In genomic region chr10:67127441-67127840, GRCh38 we compare ENCODE assay signal across 30 cellular contexts.
"Had no signal": no experiment of that assay in that cellular context is flagged by ENCODE, and none has a peak within 500 bp of the region (broad histone marks: within the 10 kb centered on the region; RNA-seq: fewer than 3 reads in every experiment).

No MANE protein-coding gene starts in this region.

- H3K36me3 Mint-ChIP-seq: activated naive CD8-positive, alpha-beta T cell; brain had no signal

- ATAC-seq: activated CD4-positive, CD25-positive, alpha-beta regulatory T cell treated with anti-CD3 and anti-CD28 coated beads, Interleukin-2, amount 50 U/mL, for 24 hours; activated CD8-positive, alpha-beta T cell treated with anti-CD3 and anti-CD28 coated beads for 36 hours; activated naive CD8-positive, alpha-beta T cell treated with anti-CD3 and anti-CD28 coated beads, Interleukin-2, amount 50 U/mL, for 24 hours; activated T-cell treated with anti-CD3 and anti-CD28 coated beads, Interleukin-2, amount 50 U/mL, for 4 hours; activated T-helper 17 cell treated with anti-CD3 and anti-CD28 coated beads, Interleukin-2, amount 50 U/mL, for 72 hours; effector memory CD8-positive, alpha-beta T cell; foreskin keratinocyte; gastrocnemius medialis; T-helper 17 cell had no signal

- H3K27ac Mint-ChIP-seq: activated B cell treated with CpG ODN at 0.5 μM for 24 hours; activated CD8-positive, alpha-beta T cell treated with anti-CD3 and anti-CD28 coated beads for 36 hours; activated naive CD8-positive, alpha-beta T cell; activated naive CD8-positive, alpha-beta T cell treated with anti-CD3 and anti-CD28 coated beads, Interleukin-2, amount 50 U/mL, for 24 hours; activated T-helper 17 cell treated with anti-CD3 and anti-CD28 coated beads, Interleukin-2, amount 50 U/mL, for 72 hours; brain; effector memory CD8-positive, alpha-beta T cell; T-helper 17 cell; T-helper 2 cell treated with Interferon-gamma antibody and Interleukin-4, amounts not matched to agents 5 μg/mL and 100 μg/mL, for 36 hours had no signal

- H3K9me3 Mint-ChIP-seq: activated B cell treated with CpG ODN at 0.5 μM for 24 hours; activated CD8-positive, alpha-beta T cell treated with anti-CD3 and anti-CD28 coated beads for 36 hours; activated naive CD8-positive, alpha-beta T cell treated with anti-CD3 and anti-CD28 coated beads, Interleukin-2, amount 50 U/mL, for 24 hours; activated T-cell treated with anti-CD3 and anti-CD28 coated beads, Interleukin-2, amount 50 U/mL, for 4 hours; activated T-helper 17 cell treated with anti-CD3 and anti-CD28 coated beads, Interleukin-2, amount 50 U/mL, for 72 hours; brain; effector memory CD8-positive, alpha-beta T cell; T-helper 2 cell treated with Interferon-gamma antibody and Interleukin-4, amounts not matched to agents 5 μg/mL and 100 μg/mL, for 36 hours had no signal

- H3K27me3 Mint-ChIP-seq: activated B cell treated with CpG ODN at 0.5 μM for 24 hours; activated CD8-positive, alpha-beta T cell treated with anti-CD3 and anti-CD28 coated beads for 36 hours; activated naive CD8-positive, alpha-beta T cell; activated naive CD8-positive, alpha-beta T cell treated with anti-CD3 and anti-CD28 coated beads, Interleukin-2, amount 50 U/mL, for 24 hours; activated T-helper 17 cell treated with anti-CD3 and anti-CD28 coated beads, Interleukin-2, amount 50 U/mL, for 72 hours; central memory CD8-positive, alpha-beta T cell; effector memory CD8-positive, alpha-beta T cell; T-helper 17 cell had no signal

- DNase-seq: activated B cell treated with CpG ODN at 0.5 μM for 24 hours; activated CD4-positive, alpha-beta T cell treated with anti-CD3 and anti-CD28 coated beads for 48 hours; activated CD4-positive, alpha-beta T cell treated with anti-CD3 and anti-CD28 coated beads, Interleukin-2, amount 50 U/mL, for 1 hour; activated CD4-positive, alpha-beta T cell treated with anti-CD3 and anti-CD28 coated beads, Interleukin-2, amount 50 U/mL, for 48 hours; activated CD8-positive, alpha-beta memory T cell treated with anti-CD3 and anti-CD28 coated beads for 24 hours; activated CD8-positive, alpha-beta T cell treated with anti-CD3 and anti-CD28 coated beads for 36 hours; activated effector memory CD4-positive, alpha-beta T cell treated with Interleukin-2 at 50 U/mL for 16 hours; activated gamma-delta T cell treated with Interleukin-2 at 50 U/mL for 16 hours; activated naive CD4-positive, alpha-beta T cell treated with anti-CD3 and anti-CD28 coated beads, Interleukin-2, amount 50 U/mL, for 16 hours; activated naive CD4-positive, alpha-beta T cell treated with Interleukin-2 at 50 U/mL for 16 hours; activated naive CD8-positive, alpha-beta T cell treated with anti-CD3 and anti-CD28 coated beads, Interleukin-2, amount 50 U/mL, for 24 hours; activated T-cell treated with anti-CD3 and anti-CD28 coated beads, Interleukin-2, amount 50 U/mL, for 4 hours; adrenal gland; cortex of kidney; dermis blood vessel endothelial cell; effector CD4-positive, alpha-beta T cell; effector memory CD8-positive, alpha-beta T cell; erythroblast; foreskin keratinocyte; gastrocnemius medialis; T-helper 1 cell; T-helper 17 cell; T1000; WERI-Rb-1 had no signal

- H3K4me3 Mint-ChIP-seq: activated B cell treated with CpG ODN at 0.5 μM for 24 hours; activated CD8-positive, alpha-beta T cell treated with anti-CD3 and anti-CD28 coated beads for 36 hours; activated naive CD8-positive, alpha-beta T cell; activated naive CD8-positive, alpha-beta T cell treated with anti-CD3 and anti-CD28 coated beads, Interleukin-2, amount 50 U/mL, for 24 hours; activated T-cell treated with anti-CD3 and anti-CD28 coated beads, Interleukin-2, amount 50 U/mL, for 4 hours; activated T-helper 17 cell treated with anti-CD3 and anti-CD28 coated beads, Interleukin-2, amount 50 U/mL, for 72 hours; brain; central memory CD8-positive, alpha-beta T cell; effector memory CD8-positive, alpha-beta T cell; T-helper 17 cell; T-helper 2 cell treated with Interferon-gamma antibody and Interleukin-4, amounts not matched to agents 5 μg/mL and 100 μg/mL, for 36 hours had no signal

- H3K4me1 Mint-ChIP-seq: activated B cell treated with CpG ODN at 0.5 μM for 24 hours; activated naive CD8-positive, alpha-beta T cell treated with anti-CD3 and anti-CD28 coated beads, Interleukin-2, amount 50 U/mL, for 24 hours; activated T-helper 17 cell treated with anti-CD3 and anti-CD28 coated beads, Interleukin-2, amount 50 U/mL, for 72 hours; central memory CD8-positive, alpha-beta T cell; T-helper 17 cell had no signal
